In genomic region chr14:19202053-19202442, GRCh38 we compare ENCODE assay signal across 6 cellular contexts.
DNase-seq lines count a peak whose midpoint lies in the region; ATAC-seq, FAIRE-seq and TF ChIP-seq lines count a peak whose summit lies in the region.
"Not testable (repeated sequence)": the region's sequence is repeated elsewhere in the genome, so short reads cannot be mapped to it uniquely, and the experiment has no call there.

No MANE protein-coding gene starts in this region.

- not testable (repeated sequence) for H3K9me3 ChIP-seq in Caco-2; DND-41 (ENCODE audit: insufficient read depth, low read length, severe bottlenecking); esophagus muscularis mucosa; kidney (ENCODE audit: control insufficient read depth in 1 of 2, low read length in 2 of 2)

- not testable (repeated sequence) for H4K20me1 ChIP-seq in DND-41 (ENCODE audit: insufficient read depth, low read length)

- TSS peak; percentile 58 for BruUV-seq in Caco-2 (replicated peaks; lab: Mats Ljungman, UMichigan)

- not testable (repeated sequence) for H3K4me2 ChIP-seq in DND-41 (ENCODE audit: insufficient read depth, low read length)

- TF ChIP-seq EP300 in esophagus muscularis mucosa (IDR thresholded peaks at IDR 0.05) = not testable (repeated sequence)

- not testable (repeated sequence) for H3K9ac ChIP-seq in DND-41 (ENCODE audit: low read depth, low read length); kidney (ENCODE audit: low read length in 2 of 2)

- H3K27me3 ChIP-seq in Caco-2 (replicated peaks; ENCODE audit: control insufficient read depth, insufficient read depth, low read length); DND-41 (ENCODE audit: insufficient read depth, low read length, poor library complexity); esophagus muscularis mucosa: not testable (repeated sequence)

- H3K79me2 ChIP-seq in DND-41 (ENCODE audit: insufficient read depth, low read length) = not testable (repeated sequence)

- not testable (repeated sequence) for H3K4me3 Mint-ChIP-seq in Caco-2 (ENCODE audit: unreplicated experiment); osteocyte (ENCODE audit: unreplicated experiment)

- peak overlapping the region; percentile 63 for H3K27ac Mint-ChIP-seq in Caco-2 (ENCODE audit: unreplicated experiment)
- H3K27ac Mint-ChIP-seq in osteocyte (ENCODE audit: unreplicated experiment) = not testable (repeated sequence)

- not testable (repeated sequence) for FAIRE-seq in kidney (lab: Jason Lieb, UNC)

- not testable (repeated sequence) for DNase-seq in Caco-2, DND-41
- DNase-seq in esophagus muscularis mucosa (ENCODE audit: extremely low spot score) (peak; percentile 62), islet precursor cell (peak; percentile 12), kidney (peak; percentile 12), osteocyte (ENCODE audit: extremely low spot score, unreplicated experiment) (peak; percentile 62)

- TF ChIP-seq POLR2A in esophagus muscularis mucosa (IDR thresholded peaks at IDR 0.05; ENCODE audit: low read depth) = not testable (repeated sequence)

- not testable (repeated sequence) for H3K4me3 ChIP-seq in Caco-2 (ENCODE audit: low read depth, low read length); DND-41 (ENCODE audit: low read depth in 1 of 2, low read length in 2 of 2); esophagus muscularis mucosa; kidney (ENCODE audit: low read length in 2 of 2)

- H3K27me3 Mint-ChIP-seq in Caco-2 (ENCODE audit: insufficient read depth, unreplicated experiment); osteocyte (ENCODE audit: unreplicated experiment): not testable (repeated sequence)

- H3K4me1 Mint-ChIP-seq in Caco-2 (ENCODE audit: low read depth, unreplicated experiment) = peaks cover 14% of the 10 kb centered on the region
- not testable (repeated sequence) for H3K4me1 Mint-ChIP-seq in osteocyte (ENCODE audit: unreplicated experiment)

- H3K27ac ChIP-seq in DND-41 (ENCODE audit: low read length); esophagus muscularis mucosa (replicated peaks in 1 of 4); kidney (ENCODE audit: low read depth in 2 of 2, low read length in 2 of 2): not testable (repeated sequence)

- intact Hi-C loops in Caco-2 (cut with micrococcal nuclease; ENCODE audit: unreplicated experiment); esophagus muscularis mucosa (cut with DNase I); kidney (cut with DNase I): not testable (repeated sequence)

- H3K9me3 Mint-ChIP-seq in Caco-2 (ENCODE audit: unreplicated experiment); osteocyte (ENCODE audit: unreplicated experiment): not testable (repeated sequence)

- not testable (repeated sequence) for H3K4me1 ChIP-seq in Caco-2; DND-41 (ENCODE audit: insufficient read depth, low read length); esophagus muscularis mucosa; kidney (ENCODE audit: control insufficient read depth in 1 of 2, insufficient read depth in 1 of 2, low read depth in 1 of 2, low read length in 2 of 2)

- not testable (repeated sequence) for H2AFZ ChIP-seq in DND-41 (ENCODE audit: low read depth, low read length)

- not testable (repeated sequence) for H3K36me3 ChIP-seq in Caco-2 (ENCODE audit: control insufficient read depth, insufficient read depth, low read length); DND-41 (ENCODE audit: insufficient read depth, low read length); esophagus muscularis mucosa; kidney (ENCODE audit: control insufficient read depth in 1 of 2, insufficient read depth in 2 of 2, low read length in 2 of 2)

- CTCF ChIA-PET in Caco-2 (lab: Charles Lee) = not testable (repeated sequence)

- H3K36me3 Mint-ChIP-seq in Caco-2 (ENCODE audit: insufficient read depth, unreplicated experiment); osteocyte (ENCODE audit: unreplicated experiment): not testable (repeated sequence)

- POLR2A ChIA-PET in Caco-2 (lab: Charles Lee) = not testable (repeated sequence)

- peak; percentile 6; the same call in 1 of the 3 replicates for ATAC-seq in DND-41 (ENCODE audit: insufficient read depth, low read depth)

- WGBS in esophagus muscularis mucosa = 69% methylated on average over 4 of the region's 7 CpGs

- not testable (repeated sequence) for TF ChIP-seq CTCF in Caco-2 (IDR thresholded peaks at IDR 0.05; ENCODE audit: insufficient read depth in 1 of 2, low read depth in 1 of 2, low read length in 1 of 2, severe bottlenecking in 1 of 2, unreplicated experiment in 1 of 2); DND-41 (IDR thresholded peaks at IDR 0.05; ENCODE audit: borderline replicate concordance, extremely low read depth, low read length, poor library complexity, severe bottlenecking); esophagus muscularis mucosa (IDR thresholded peaks at IDR 0.05); kidney (IDR thresholded peaks at IDR 0.05; ENCODE audit: borderline replicate concordance, extremely low read depth, insufficient read depth); osteocyte (IDR thresholded peaks at IDR 0.05)
